In genomic region chrX:136909706-136910564, GRCh38 we compare ENCODE assay signal across 8 cellular contexts. TPM values are rescaled to one million over a fixed set of nuclear protein-coding genes. Genes with fewer than 3 reads are reported as not detected.
DNase-seq lines count a peak whose midpoint lies in the region; ATAC-seq lines count a peak whose summit lies in the region.

No MANE protein-coding gene starts in this region.

- no peaks in the 10 kb centered on the region for H3K4me1 ChIP-seq in esophagus (ENCODE audit: control insufficient read depth in 2 of 2, insufficient read depth in 2 of 2, low read length in 1 of 2)
- H3K4me1 ChIP-seq in mucosa of stomach (ENCODE audit: control insufficient read depth, insufficient read depth, low read length), result no peaks in the 10 kb centered on the region

- peak overlapping the region; percentile 69 to 93 (median 71) for H3K27ac Mint-ChIP-seq in IgD-negative memory B cell
- H3K27ac Mint-ChIP-seq in stimulated activated memory B cell treated with anti-CD40 and anti-IgM and Interleukin-4, amounts not matched to agents 10 μg/mL and 1 μg/mL and 100 μg/mL, for 72 hours, result peak overlapping the region; percentile 71

- peaks cover 0 to 2% (median 0%) of the 10 kb centered on the region in 3 donors for H3K9me3 Mint-ChIP-seq in IgD-negative memory B cell
- no peaks in the 10 kb centered on the region for H3K9me3 Mint-ChIP-seq in stimulated activated memory B cell treated with anti-CD40 and anti-IgM and Interleukin-4, amounts not matched to agents 10 μg/mL and 1 μg/mL and 100 μg/mL, for 72 hours

- H3K27me3 ChIP-seq in esophagus (ENCODE audit: control insufficient read depth in 1 of 2, insufficient read depth in 2 of 2, low read length in 2 of 2), result no peaks in the 10 kb centered on the region
- H3K27me3 ChIP-seq in mucosa of stomach (ENCODE audit: control insufficient read depth, insufficient read depth, low read length), result no peaks in the 10 kb centered on the region

- no peaks in the 10 kb centered on the region for H3K36me3 Mint-ChIP-seq in IgD-negative memory B cell
- H3K36me3 Mint-ChIP-seq in stimulated activated memory B cell treated with anti-CD40 and anti-IgM and Interleukin-4, amounts not matched to agents 10 μg/mL and 1 μg/mL and 100 μg/mL, for 72 hours, result no peaks in the 10 kb centered on the region

- peak; percentile 87 for DNase-seq in DMS153 (lab: John Stamatoyannopoulos, UW)
- DNase-seq in OCI-M1 (lab: John Stamatoyannopoulos, UW), result peak; percentile 94
- DNase-seq in activated T-cell treated with anti-CD3 and anti-CD28 coated beads for 48 hours (ENCODE audit: low read depth), result peak; percentile 49

- peak overlapping the region; percentile 73 for H3K9ac ChIP-seq in mucosa of stomach (ENCODE audit: low read length)

- H3K4me1 Mint-ChIP-seq in IgD-negative memory B cell, result peaks cover 7 to 9% (median 7%) of the 10 kb centered on the region in 3 donors
- H3K4me1 Mint-ChIP-seq in stimulated activated memory B cell treated with anti-CD40 and anti-IgM and Interleukin-4, amounts not matched to agents 10 μg/mL and 1 μg/mL and 100 μg/mL, for 72 hours, result peaks cover 17% of the 10 kb centered on the region

- peak overlapping the region; percentile 82 to 89 for H3K27ac ChIP-seq in esophagus (ENCODE audit: low read depth in 2 of 2, low read length in 1 of 2)

- H3K27me3 Mint-ChIP-seq in IgD-negative memory B cell, result no peaks in the 10 kb centered on the region
- no peaks in the 10 kb centered on the region for H3K27me3 Mint-ChIP-seq in stimulated activated memory B cell treated with anti-CD40 and anti-IgM and Interleukin-4, amounts not matched to agents 10 μg/mL and 1 μg/mL and 100 μg/mL, for 72 hours

- peak; percentile 66 for ATAC-seq in GM21529 (IDR thresholded peaks at IDR 0.05; ENCODE audit: unreplicated experiment)
- peak; percentile 84 for ATAC-seq in stimulated activated memory B cell treated with anti-CD40 and anti-IgM and Interleukin-4, amounts not matched to agents 10 μg/mL and 1 μg/mL and 100 μg/mL, for 72 hours

- peak overlapping the region; percentile 43 to 67 for H3K4me3 ChIP-seq in esophagus (ENCODE audit: low read depth in 1 of 2, low read length in 2 of 2)
- peak overlapping the region; percentile 71 for H3K4me3 ChIP-seq in mucosa of stomach (ENCODE audit: low read length)

- no peaks in the 10 kb centered on the region for H3K36me3 ChIP-seq in esophagus (ENCODE audit: control insufficient read depth in 2 of 2, insufficient read depth in 2 of 2, low read length in 1 of 2)
- no peaks in the 10 kb centered on the region for H3K36me3 ChIP-seq in mucosa of stomach (ENCODE audit: control insufficient read depth, insufficient read depth, low read length)

- H3K4me3 Mint-ChIP-seq in IgD-negative memory B cell, result peak overlapping the region; percentile 90 to 99 (median 93)
- H3K4me3 Mint-ChIP-seq in stimulated activated memory B cell treated with anti-CD40 and anti-IgM and Interleukin-4, amounts not matched to agents 10 μg/mL and 1 μg/mL and 100 μg/mL, for 72 hours, result peak overlapping the region; percentile 94

- H3K9me3 ChIP-seq in esophagus (ENCODE audit: control insufficient read depth in 2 of 2, insufficient read depth in 1 of 2, low read depth in 1 of 2, low read length in 1 of 2) (no peaks in the 10 kb centered on the region), mucosa of stomach (ENCODE audit: control insufficient read depth, low read length) (no peaks in the 10 kb centered on the region)

- 0 to 22% methylated on average over 25 to 26 of the region's 26 CpGs for WGBS in esophagus, 2 donors

RNA-seq across cellular contexts. Expression of gene RBMX, which starts 29.4 kb away (rescaled TPM):
- 180 TPM for polyA plus RNA-seq in IgD-negative memory B cell
- polyA plus RNA-seq in esophagus, result 10 to 100 TPM; 56.5 to 80.4 TPM

Comparison
In these comparisons a context has a peak if more than half of its experiments do, and no peak if none do; other contexts are left out.
1. Peak in every context shown above with its lines: DNase-seq, ATAC-seq, H3K4me3 ChIP-seq and H3K27ac ChIP-seq.